Comparison of ENCODE assay signal across 21 cellular contexts in genomic region chr21:19256934-19257660, GRCh38.
"Had no signal": no experiment of that assay in that cellular context is flagged by ENCODE, and none has a peak within 500 bp of the region (broad histone marks: within the 10 kb centered on the region; RNA-seq: fewer than 3 reads in every experiment).

No MANE protein-coding gene starts in this region.

- H3K4me1 ChIP-seq: gastroesophageal sphincter, lower lobe of right lung, parathyroid adenoma, thyroid gland had no signal

- H3K9ac ChIP-seq: parathyroid adenoma had no signal

- H3K27me3 Mint-ChIP-seq: activated CD8-positive, alpha-beta T cell treated with anti-CD3 and anti-CD28 coated beads for 36 hours; activated T-helper 17 cell treated with anti-CD3 and anti-CD28 coated beads, Interleukin-2, amount 50 U/mL, for 72 hours; brain; central memory CD8-positive, alpha-beta T cell had no signal

- ATAC-seq: activated CD8-positive, alpha-beta T cell treated with anti-CD3 and anti-CD28 coated beads for 36 hours; activated T-helper 17 cell treated with anti-CD3 and anti-CD28 coated beads, Interleukin-2, amount 50 U/mL, for 72 hours; gastroesophageal sphincter; lower lobe of right lung; natural killer cell had no signal

- DNase-seq: activated CD4-positive, alpha-beta T cell treated with anti-CD3 and anti-CD28 coated beads for 48 hours; activated CD4-positive, CD25-positive, alpha-beta regulatory T cell; activated CD8-positive, alpha-beta T cell treated with anti-CD3 and anti-CD28 coated beads for 36 hours; activated naive CD4-positive, alpha-beta T cell treated with Interleukin-2 at 50 U/mL for 16 hours; activated T-cell treated with anti-CD3 and anti-CD28 coated beads, Interleukin-2, amount 50 U/mL, for 1 hour; anterior cingulate cortex; erythroblast; lower lobe of right lung; natural killer cell; stimulated activated CD4-positive, alpha-beta T cell treated with anti-CD3 and anti-CD28 coated beads, Interleukin-12 subunit alpha, Interleukin-12 subunit beta, amount 100 ng/mL, for 4 hours; stimulated activated CD4-positive, alpha-beta T cell treated with anti-CD3 and anti-CD28 coated beads, Interleukin-1b, Interleukin-23, amount 100 ng/mL, for 48 hours; stimulated activated CD8-positive, alpha-beta memory T cell treated with anti-CD3 and anti-CD28 coated beads, Interleukin-4, amount 100 ng/mL, for 48 hours; stimulated activated naive CD4-positive, alpha-beta T cell treated with Interleukin-2 at 50 U/mL for 16 hours; T-helper 9 cell; thyroid gland had no signal

- H3K27me3 ChIP-seq: gastroesophageal sphincter, thyroid gland had no signal

- H3K4me1 Mint-ChIP-seq: activated T-helper 17 cell treated with anti-CD3 and anti-CD28 coated beads, Interleukin-2, amount 50 U/mL, for 72 hours; central memory CD8-positive, alpha-beta T cell; natural killer cell had no signal

- H3K27ac ChIP-seq: coronary artery, gastroesophageal sphincter, lower lobe of right lung, parathyroid adenoma, thyroid gland had no signal

- H3K36me3 Mint-ChIP-seq: brain, natural killer cell had no signal

- H3K4me3 ChIP-seq: coronary artery, gastroesophageal sphincter, lower lobe of right lung, thyroid gland had no signal

- H3K36me3 ChIP-seq: gastroesophageal sphincter, lower lobe of right lung, thyroid gland had no signal

- H3K4me3 Mint-ChIP-seq: activated CD8-positive, alpha-beta T cell treated with anti-CD3 and anti-CD28 coated beads for 36 hours; activated T-helper 17 cell treated with anti-CD3 and anti-CD28 coated beads, Interleukin-2, amount 50 U/mL, for 72 hours; brain; central memory CD8-positive, alpha-beta T cell; natural killer cell had no signal

- H3K9me3 Mint-ChIP-seq: brain had no signal

- H3K9me3 ChIP-seq: gastroesophageal sphincter, lower lobe of right lung, thyroid gland had no signal

- H3K27ac Mint-ChIP-seq: activated CD8-positive, alpha-beta T cell treated with anti-CD3 and anti-CD28 coated beads for 36 hours; activated T-helper 17 cell treated with anti-CD3 and anti-CD28 coated beads, Interleukin-2, amount 50 U/mL, for 72 hours; brain; natural killer cell had no signal
